Comparison of ENCODE assay signal across 1 cellular context in genomic region chrX:119477812-119478232, GRCh38.
A peak's percentile ranks its signal among the peaks of the same experiment; 100 is the strongest.
TF ChIP-seq lines count a peak whose summit lies in the region.

No MANE protein-coding gene starts in this region.

TF ChIP-seq in HepG2, 621 proteins besides CTCF, POLR2A, EP300 and RAD21 (continued from another document and continues in another):
- TF ChIP-seq HNF4A (CRISPR knock-in tag; IDR thresholded peaks at IDR 0.05): peak; percentile 93
- TF ChIP-seq CENPT (CRISPR knock-in tag; IDR thresholded peaks at IDR 0.05; ENCODE audit: low read depth): no peak
- TF ChIP-seq MEIS2 (CRISPR knock-in tag; IDR thresholded peaks at IDR 0.05): no peak
- TF ChIP-seq ZNF703 (CRISPR knock-in tag; IDR thresholded peaks at IDR 0.05; ENCODE audit: borderline replicate concordance): no peak
- peak; percentile 26; the same call in 1 of the 2 replicates for TF ChIP-seq DPF2 (CRISPR knock-in tag; IDR thresholded peaks at IDR 0.05; ENCODE audit: borderline replicate concordance, low read depth)
- peak; percentile 60; the same call in 1 of the 2 replicates for TF ChIP-seq SAP130 (CRISPR knock-in tag; IDR thresholded peaks at IDR 0.05; ENCODE audit: low read depth)
- TF ChIP-seq SOX13 (IDR thresholded peaks at IDR 0.05): no peak
- peak in 1 of 2 experiments; percentile 58; a peak in 2 of 4 replicates for TF ChIP-seq SOX13 (CRISPR knock-in tag; conservative IDR thresholded peaks at IDR 0.05 in 1 of 2, IDR thresholded peaks at IDR 0.05 in 1 of 2)
- TF ChIP-seq ASH2L (IDR thresholded peaks at IDR 0.05; ENCODE audit: insufficient read length, low read depth, low read length): peak; percentile 53
- 0 out of 2 replicates have a peak, but pooled peaks have one; percentile 36 for TF ChIP-seq ZNF143 (CRISPR knock-in tag; IDR thresholded peaks at IDR 0.05)
- 0 out of 2 replicates have a peak, but pooled peaks have one; percentile 10 for TF ChIP-seq TCF7 (IDR thresholded peaks at IDR 0.05; ENCODE audit: low read depth)
- peak; percentile 27; the same call in 1 of the 2 replicates for TF ChIP-seq PHF21A (CRISPR knock-in tag; IDR thresholded peaks at IDR 0.05)
- TF ChIP-seq SRSF9 (IDR thresholded peaks at IDR 0.05; ENCODE audit: borderline replicate concordance, insufficient read depth, low read depth, low read length, poor library complexity, severe bottlenecking): no peak
- TF ChIP-seq, protein P1, sequence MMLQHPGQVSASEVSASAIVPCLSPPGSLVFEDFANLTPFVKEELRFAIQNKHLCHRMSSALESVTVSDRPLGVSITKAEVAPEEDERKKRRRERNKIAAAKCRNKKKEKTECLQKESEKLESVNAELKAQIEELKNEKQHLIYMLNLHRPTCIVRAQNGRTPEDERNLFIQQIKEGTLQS (CRISPR knock-in tag; IDR thresholded peaks at IDR 0.05): peak; percentile 39; the same call in 1 of the 2 replicates
- peak; percentile 93; the same call in 1 of the 2 replicates for TF ChIP-seq NCOR1 (IDR thresholded peaks at IDR 0.05; ENCODE audit: borderline replicate concordance, low read length)
- no peak for TF ChIP-seq THAP8 (CRISPR knock-in tag; IDR thresholded peaks at IDR 0.05; ENCODE audit: borderline replicate concordance)
- peak; percentile 29; the same call in 1 of the 2 replicates for TF ChIP-seq MYC (CRISPR knock-in tag; IDR thresholded peaks at IDR 0.05; ENCODE audit: borderline replicate concordance)
- TF ChIP-seq ZNF256 (CRISPR knock-in tag; conservative IDR thresholded peaks at IDR 0.05): no peak
- TF ChIP-seq EEA1 (CRISPR knock-in tag; IDR thresholded peaks at IDR 0.05; ENCODE audit: borderline replicate concordance): no peak
- TF ChIP-seq ZXDC (CRISPR knock-in tag; IDR thresholded peaks at IDR 0.05): no peak
- TF ChIP-seq, protein P2, sequence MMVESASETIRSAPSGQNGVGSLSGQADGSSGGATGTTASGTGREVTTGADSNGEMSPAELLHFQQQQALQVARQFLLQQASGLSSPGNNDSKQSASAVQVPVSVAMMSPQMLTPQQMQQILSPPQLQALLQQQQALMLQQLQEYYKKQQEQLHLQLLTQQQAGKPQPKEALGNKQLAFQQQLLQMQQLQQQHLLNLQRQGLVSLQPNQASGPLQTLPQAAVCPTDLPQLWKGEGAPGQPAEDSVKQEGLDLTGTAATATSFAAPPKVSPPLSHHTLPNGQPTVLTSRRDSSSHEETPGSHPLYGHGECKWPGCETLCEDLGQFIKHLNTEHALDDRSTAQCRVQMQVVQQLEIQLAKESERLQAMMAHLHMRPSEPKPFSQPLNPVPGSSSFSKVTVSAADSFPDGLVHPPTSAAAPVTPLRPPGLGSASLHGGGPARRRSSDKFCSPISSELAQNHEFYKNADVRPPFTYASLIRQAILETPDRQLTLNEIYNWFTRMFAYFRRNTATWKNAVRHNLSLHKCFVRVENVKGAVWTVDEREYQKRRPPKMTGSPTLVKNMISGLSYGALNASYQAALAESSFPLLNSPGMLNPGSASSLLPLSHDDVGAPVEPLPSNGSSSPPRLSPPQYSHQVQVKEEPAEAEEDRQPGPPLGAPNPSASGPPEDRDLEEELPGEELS (CRISPR knock-in tag; IDR thresholded peaks at IDR 0.05): peak; percentile 50
- TF ChIP-seq, protein P3, sequence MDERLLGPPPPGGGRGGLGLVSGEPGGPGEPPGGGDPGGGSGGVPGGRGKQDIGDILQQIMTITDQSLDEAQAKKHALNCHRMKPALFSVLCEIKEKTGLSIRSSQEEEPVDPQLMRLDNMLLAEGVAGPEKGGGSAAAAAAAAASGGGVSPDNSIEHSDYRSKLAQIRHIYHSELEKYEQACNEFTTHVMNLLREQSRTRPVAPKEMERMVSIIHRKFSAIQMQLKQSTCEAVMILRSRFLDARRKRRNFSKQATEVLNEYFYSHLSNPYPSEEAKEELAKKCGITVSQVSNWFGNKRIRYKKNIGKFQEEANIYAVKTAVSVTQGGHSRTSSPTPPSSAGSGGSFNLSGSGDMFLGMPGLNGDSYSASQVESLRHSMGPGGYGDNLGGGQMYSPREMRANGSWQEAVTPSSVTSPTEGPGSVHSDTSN (CRISPR knock-in tag; IDR thresholded peaks at IDR 0.05): no peak
- TF ChIP-seq TBP (CRISPR knock-in tag; IDR thresholded peaks at IDR 0.05): no peak
- TF ChIP-seq TFE3 (CRISPR knock-in tag; IDR thresholded peaks at IDR 0.05): 0 out of 2 replicates have a peak, but pooled peaks have one; percentile 41
- TF ChIP-seq ZBTB21 (CRISPR knock-in tag; IDR thresholded peaks at IDR 0.05): peak; percentile 79; the same call in 1 of the 2 replicates
- TF ChIP-seq ZNF605 (CRISPR knock-in tag; IDR thresholded peaks at IDR 0.05): no peak
- TF ChIP-seq NR2F2 (IDR thresholded peaks at IDR 0.05; ENCODE audit: borderline replicate concordance, low read depth): peak; percentile 50; the same call in 1 of the 2 replicates
- TF ChIP-seq, protein P4, sequence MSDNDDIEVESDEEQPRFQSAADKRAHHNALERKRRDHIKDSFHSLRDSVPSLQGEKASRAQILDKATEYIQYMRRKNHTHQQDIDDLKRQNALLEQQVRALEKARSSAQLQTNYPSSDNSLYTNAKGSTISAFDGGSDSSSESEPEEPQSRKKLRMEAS (IDR thresholded peaks at IDR 0.05): peak; percentile 40; the same call in 1 of the 2 replicates
- peak; percentile 68 for TF ChIP-seq NR2F6 (IDR thresholded peaks at IDR 0.05)
- TF ChIP-seq NR2F6 (CRISPR knock-in tag; IDR thresholded peaks at IDR 0.05): peak; percentile 80; the same call in 1 of the 2 replicates
- TF ChIP-seq FOXK1 (CRISPR knock-in tag; IDR thresholded peaks at IDR 0.05; ENCODE audit: borderline replicate concordance, low read depth): peak; percentile 21; the same call in 1 of the 2 replicates
- no peak for TF ChIP-seq NCOA1 (CRISPR knock-in tag; IDR thresholded peaks at IDR 0.05)
- TF ChIP-seq ISL2 (CRISPR knock-in tag; IDR thresholded peaks at IDR 0.05): 0 out of 2 replicates have a peak, but pooled peaks have one; percentile 34
- TF ChIP-seq REPIN1 (CRISPR knock-in tag; IDR thresholded peaks at IDR 0.05; ENCODE audit: borderline replicate concordance, low read depth): no peak
- TF ChIP-seq PRDM15 (CRISPR knock-in tag; IDR thresholded peaks at IDR 0.05): 0 out of 2 replicates have a peak, but pooled peaks have one; percentile 35
- peak; percentile 93 for TF ChIP-seq BCL6 (CRISPR knock-in tag; IDR thresholded peaks at IDR 0.05)
- TF ChIP-seq THAP11 (CRISPR knock-in tag; IDR thresholded peaks at IDR 0.05): 0 out of 2 replicates have a peak, but pooled peaks have one; percentile 33
- 0 out of 2 replicates have a peak, but pooled peaks have one; percentile 24 for TF ChIP-seq IRF2 (CRISPR knock-in tag; IDR thresholded peaks at IDR 0.05)
- TF ChIP-seq, protein P5, sequence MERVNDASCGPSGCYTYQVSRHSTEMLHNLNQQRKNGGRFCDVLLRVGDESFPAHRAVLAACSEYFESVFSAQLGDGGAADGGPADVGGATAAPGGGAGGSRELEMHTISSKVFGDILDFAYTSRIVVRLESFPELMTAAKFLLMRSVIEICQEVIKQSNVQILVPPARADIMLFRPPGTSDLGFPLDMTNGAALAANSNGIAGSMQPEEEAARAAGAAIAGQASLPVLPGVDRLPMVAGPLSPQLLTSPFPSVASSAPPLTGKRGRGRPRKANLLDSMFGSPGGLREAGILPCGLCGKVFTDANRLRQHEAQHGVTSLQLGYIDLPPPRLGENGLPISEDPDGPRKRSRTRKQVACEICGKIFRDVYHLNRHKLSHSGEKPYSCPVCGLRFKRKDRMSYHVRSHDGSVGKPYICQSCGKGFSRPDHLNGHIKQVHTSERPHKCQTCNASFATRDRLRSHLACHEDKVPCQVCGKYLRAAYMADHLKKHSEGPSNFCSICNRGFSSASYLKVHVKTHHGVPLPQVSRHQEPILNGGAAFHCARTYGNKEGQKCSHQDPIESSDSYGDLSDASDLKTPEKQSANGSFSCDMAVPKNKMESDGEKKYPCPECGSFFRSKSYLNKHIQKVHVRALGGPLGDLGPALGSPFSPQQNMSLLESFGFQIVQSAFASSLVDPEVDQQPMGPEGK (CRISPR knock-in tag; IDR thresholded peaks at IDR 0.05): 0 out of 2 replicates have a peak, but pooled peaks have one; percentile 14
- no peak for TF ChIP-seq SNAI1 (CRISPR knock-in tag; IDR thresholded peaks at IDR 0.05; ENCODE audit: borderline replicate concordance)
- TF ChIP-seq ARID4A (CRISPR knock-in tag; IDR thresholded peaks at IDR 0.05; ENCODE audit: borderline replicate concordance): peak; percentile 27; the same call in 1 of the 2 replicates
